In the genomic region with DNA sequence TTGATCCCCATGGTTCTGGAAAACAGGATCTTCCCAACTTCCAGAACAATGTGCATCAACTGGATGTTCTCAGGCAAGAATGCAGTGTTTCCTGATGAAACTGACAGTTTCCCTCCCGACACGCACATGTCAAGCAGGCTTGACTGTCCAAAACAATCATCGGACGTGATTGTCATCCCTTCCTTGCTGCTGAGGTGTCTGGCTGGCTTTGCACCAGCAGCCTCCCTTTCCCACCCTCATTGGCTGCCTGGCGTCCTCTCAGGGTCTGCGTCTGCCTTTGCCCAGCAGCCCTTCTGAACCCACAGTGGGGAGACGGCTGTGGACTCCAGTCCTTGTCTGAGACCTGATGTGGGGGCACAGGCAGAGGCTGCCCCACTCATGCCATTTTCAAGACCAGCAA, we compare ENCODE assay signal across 19 cellular contexts.
A peak's percentile ranks its signal among the peaks of the same experiment; 100 is the strongest.
DNase-seq lines count a peak whose midpoint lies in the region; ATAC-seq and TF ChIP-seq lines count a peak whose summit lies in the region.
"Had no signal": no experiment of that assay in that cellular context is flagged by ENCODE, and none has a peak within 500 bp of the region (broad histone marks: within the 10 kb centered on the region; RNA-seq: fewer than 3 reads in every experiment).

No MANE protein-coding gene starts in this region.

- DNase-seq in heart right ventricle, result peak; percentile 17 to 20
- DNase-seq in cardiac septum (ENCODE audit: low spot score), result no peak
- DNase-seq in fibroblast of pulmonary artery (ENCODE audit: low read depth), result peak; percentile 45
- DNase-seq in lower lobe of right lung, result no peak
- no peak for DNase-seq in thoracic aorta (ENCODE audit: low spot score)
- DNase-seq in esophagus squamous epithelium (lab: John Stamatoyannopoulos, UW), result no peak
- DNase-seq in AML-193 (lab: John Stamatoyannopoulos, UW), result no peak
- no peak for DNase-seq in sigmoid colon
- DNase-seq: CD8-positive, alpha-beta memory T cell; DND-41; GDM1; HCEC 1CT; KBM-7; NCI-H1417 treated with DMSO at 0.1 percent for 48 hours; NCI-H2029 treated with DMSO at 0.1 percent for 48 hours; NCI-H748 treated with DMSO at 0.1 percent for 48 hours; PC-9 had no signal

- peak overlapping the region; percentile 13 to 85 (median 65) for H3K27ac ChIP-seq in heart right ventricle
- peak overlapping the region; percentile 37 for H3K27ac ChIP-seq in lower lobe of right lung
- peak overlapping the region; percentile 48 to 51 for H3K27ac ChIP-seq in thoracic aorta
- no peak overlapping the region for H3K27ac ChIP-seq in esophagus squamous epithelium
- no peak overlapping the region for H3K27ac ChIP-seq in sigmoid colon
- H3K27ac ChIP-seq: BLaER1 treated with 17β-estradiol and CSF1 and Interleukin-3, amounts not matched to agents 10 nM and 100 nM had no signal

- peaks cover 0 to 23% (median 0%) of the 10 kb centered on the region in 9 donors for H3K36me3 ChIP-seq in heart right ventricle
- no peaks in the 10 kb centered on the region for H3K36me3 ChIP-seq in lower lobe of right lung
- no peaks in the 10 kb centered on the region for H3K36me3 ChIP-seq in thoracic aorta
- no peaks in the 10 kb centered on the region for H3K36me3 ChIP-seq in esophagus squamous epithelium
- no peaks in the 10 kb centered on the region for H3K36me3 ChIP-seq in sigmoid colon

- H3K27me3 ChIP-seq in heart right ventricle (no peaks in the 10 kb centered on the region), lower lobe of right lung (ENCODE audit: low read depth) (no peaks in the 10 kb centered on the region), thoracic aorta (replicated peaks; ENCODE audit: insufficient read depth) (no peaks in the 10 kb centered on the region), esophagus squamous epithelium (no peaks in the 10 kb centered on the region), sigmoid colon (no peaks in the 10 kb centered on the region)
- H3K27me3 ChIP-seq: BLaER1 treated with 17β-estradiol and CSF1 and Interleukin-3, amounts not matched to agents 10 nM and 100 nM had no signal

- TF ChIP-seq POLR2A in esophagus squamous epithelium (IDR thresholded peaks at IDR 0.05) (no peak), sigmoid colon (IDR thresholded peaks at IDR 0.05) (no peak)

- ATAC-seq in heart right ventricle (peak in 7 of 8 donors; percentile 21 to 50 (median 33)), lower lobe of right lung (no peak), thoracic aorta (ENCODE audit: insufficient number of reproducible peaks, low FRiP score, low read depth) (no peak)
- ATAC-seq: GM12878 had no signal

- H3K4me1 ChIP-seq in heart right ventricle (peaks cover 2 to 61% (median 36%) of the 10 kb centered on the region in 9 donors), lower lobe of right lung (peaks cover 33% of the 10 kb centered on the region), thoracic aorta (ENCODE audit: control insufficient read depth in 1 of 2, low read depth in 2 of 2) (peaks cover 19 to 36% of the 10 kb centered on the region in 2 donors), esophagus squamous epithelium (peaks cover 0 to 9% (median 0%) of the 10 kb centered on the region in 3 donors), sigmoid colon (peaks cover 0 to 6% (median 2%) of the 10 kb centered on the region in 4 donors)

- WGBS in heart right ventricle, 2 donors, result 31 to 36% methylated on average over 7 of the region's 7 CpGs
- 84 to 85% methylated on average over 2 to 7 of the region's 7 CpGs for WGBS in esophagus squamous epithelium, 2 donors
- 89 to 96% methylated on average over 7 of the region's 7 CpGs for WGBS in sigmoid colon, 2 donors

- TF ChIP-seq CTCF in heart right ventricle (IDR thresholded peaks at IDR 0.05), result no peak
- no peak for TF ChIP-seq CTCF in fibroblast of pulmonary artery (IDR thresholded peaks at IDR 0.05; ENCODE audit: low read length, missing control alignments)
- no peak for TF ChIP-seq CTCF in lower lobe of right lung (IDR thresholded peaks at IDR 0.05)
- no peak for TF ChIP-seq CTCF in thoracic aorta (IDR thresholded peaks at IDR 0.05)
- TF ChIP-seq CTCF in esophagus squamous epithelium (IDR thresholded peaks at IDR 0.05), result no peak
- no peak for TF ChIP-seq CTCF in sigmoid colon (IDR thresholded peaks at IDR 0.05)

- TF ChIP-seq EP300 in sigmoid colon (IDR thresholded peaks at IDR 0.05), result no peak

- H3K4me3 ChIP-seq in heart right ventricle (no peak overlapping the region), fibroblast of pulmonary artery (replicated peaks; ENCODE audit: low read depth, low read length) (no peak overlapping the region), lower lobe of right lung (no peak overlapping the region), thoracic aorta (no peak overlapping the region), esophagus squamous epithelium (no peak overlapping the region), sigmoid colon (no peak overlapping the region)
- H3K4me3 ChIP-seq: BLaER1 treated with 17β-estradiol and CSF1 and Interleukin-3, amounts not matched to agents 10 nM and 100 nM; GM12878; PC-9 had no signal

- no peaks in the 10 kb centered on the region for H3K9me3 ChIP-seq in heart right ventricle
- no peaks in the 10 kb centered on the region for H3K9me3 ChIP-seq in lower lobe of right lung
- H3K9me3 ChIP-seq in thoracic aorta, result no peaks in the 10 kb centered on the region
- H3K9me3 ChIP-seq in esophagus squamous epithelium, result no peaks in the 10 kb centered on the region
- H3K9me3 ChIP-seq in sigmoid colon, result no peaks in the 10 kb centered on the region

- intact Hi-C loops in heart right ventricle (cut with DNase I), result loop anchor here in 2 of 10 donors (5.0 to 10.0 kb wide), 2 partner anchors 105 to 108 kb away; no protein-coding TSS in a partner anchor
- intact Hi-C loops in cardiac septum (cut with DNase I), result loop anchor here (5.0 kb wide), 1 partner anchor 113 kb away; the partner anchor contains the start of gene MARCHF3
- intact Hi-C loops in lower lobe of right lung (cut with DNase I), result no loop called here
- intact Hi-C loops in esophagus squamous epithelium (cut with DNase I), result no loop called here
- intact Hi-C loops in sigmoid colon (cut with DNase I), result no loop called here

Comparison
In these comparisons a context has a peak if more than half of its experiments do, and no peak if none do; other contexts are left out.
1. DNase-seq: peak in heart right ventricle (2 of 2) and fibroblast of pulmonary artery (single experiment); none in cardiac septum (single experiment), lower lobe of right lung (single experiment), thoracic aorta (single experiment), esophagus squamous epithelium (single experiment), AML-193 (0 of 2) and sigmoid colon (single experiment).
2. ATAC-seq: peak in heart right ventricle (7 of 8); none in lower lobe of right lung (0 of 2) and thoracic aorta (single experiment).
3. H3K27ac ChIP-seq: peak in heart right ventricle (10 of 10), lower lobe of right lung (single experiment) and thoracic aorta (2 of 2); none in esophagus squamous epithelium (0 of 4) and sigmoid colon (0 of 4).